In genomic region chr20:41702647-41703046, GRCh38 we compare ENCODE assay signal across 1 cellular context.
TF ChIP-seq lines count a peak whose summit lies in the region.

No MANE protein-coding gene starts in this region.

TF ChIP-seq in H1, 55 proteins besides CTCF, POLR2A, EP300 and RAD21:
- TF ChIP-seq YY1 (IDR thresholded peaks at IDR 0.05; ENCODE audit: low read depth, low read length) = peak; percentile 99
- TF ChIP-seq ZNF274 (IDR thresholded peaks at IDR 0.05; ENCODE audit: borderline replicate concordance, extremely low read depth, low read length) = no peak
